ENCODE assay signal across 8 cellular contexts in the genomic region with DNA sequence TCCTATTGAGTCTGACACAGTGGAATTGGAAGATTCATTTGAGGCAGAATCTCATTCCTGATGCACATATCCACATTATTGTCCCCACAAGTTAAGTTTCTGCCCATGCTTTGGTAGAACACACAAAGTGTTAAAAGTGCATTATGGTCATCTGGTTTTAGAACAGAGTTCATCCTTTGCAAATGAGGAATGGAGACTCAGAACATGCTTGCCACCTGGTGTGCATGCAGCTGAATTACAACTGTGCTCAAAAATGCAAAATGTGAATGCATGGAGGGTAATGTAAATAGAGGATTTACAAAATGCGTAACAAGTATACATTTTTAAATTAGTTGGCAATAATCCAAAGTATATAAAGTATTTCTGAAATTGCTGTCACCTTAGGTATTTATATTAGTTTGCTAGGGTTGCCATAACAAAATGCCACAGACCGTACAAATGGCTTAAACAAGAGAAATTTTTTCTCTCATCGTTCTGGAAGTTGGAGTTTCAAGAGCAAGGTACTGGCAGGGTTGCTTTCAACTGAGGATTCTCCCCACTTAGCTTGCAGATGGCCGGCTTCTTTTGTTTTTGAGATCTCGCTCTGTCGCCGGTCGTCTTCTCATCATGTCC.
DNase-seq lines count a peak whose midpoint lies in the region; ATAC-seq, FAIRE-seq and TF ChIP-seq lines count a peak whose summit lies in the region.

No MANE protein-coding gene starts in this region.

- ATAC-seq in HG03442 (IDR thresholded peaks at IDR 0.05; ENCODE audit: unreplicated experiment) (peak; percentile 93), GM21447 (IDR thresholded peaks at IDR 0.05; ENCODE audit: unreplicated experiment) (no peak)

- no peak for TF ChIP-seq POLR2A in Peyer's patch (IDR thresholded peaks at IDR 0.05)

- no peaks in the 10 kb centered on the region for H3K36me3 ChIP-seq in Peyer's patch

- TF ChIP-seq CTCF in Peyer's patch (IDR thresholded peaks at IDR 0.05): peak; percentile 24 to 58 (median 45)

- H3K4me1 ChIP-seq in Peyer's patch: no peaks in the 10 kb centered on the region

- DNase-seq in COR-L47 (lab: John Stamatoyannopoulos, UW): peak; percentile 20
- DNase-seq in GM19239 (ENCODE audit: insufficient read length, low spot score): no peak
- no peak for DNase-seq in Peyer's patch
- peak; percentile 16 for DNase-seq in fibroblast of gingiva (ENCODE audit: low read depth)
- peak; percentile 52 for DNase-seq in retina
- no peak for DNase-seq in NCI-H128 (lab: John Stamatoyannopoulos, UW; ENCODE audit: unreplicated experiment)

- H3K9me3 ChIP-seq in Peyer's patch: no peaks in the 10 kb centered on the region

- H3K4me3 ChIP-seq in Peyer's patch: no peak overlapping the region

- peak; percentile 88 for FAIRE-seq in GM19239 (lab: Jason Lieb, UNC)

- no peaks in the 10 kb centered on the region for H3K27me3 ChIP-seq in Peyer's patch

- no peak overlapping the region for H3K27ac ChIP-seq in Peyer's patch

Comparison
In these comparisons a context has a peak if more than half of its experiments do, and no peak if none do; other contexts are left out.
1. DNase-seq: peak in COR-L47 (single experiment), fibroblast of gingiva (single experiment) and retina (single experiment); none in GM19239 (single experiment), Peyer's patch (0 of 3) and NCI-H128 (single experiment).